ENCODE assay signal across 18 cellular contexts in the genomic region with DNA sequence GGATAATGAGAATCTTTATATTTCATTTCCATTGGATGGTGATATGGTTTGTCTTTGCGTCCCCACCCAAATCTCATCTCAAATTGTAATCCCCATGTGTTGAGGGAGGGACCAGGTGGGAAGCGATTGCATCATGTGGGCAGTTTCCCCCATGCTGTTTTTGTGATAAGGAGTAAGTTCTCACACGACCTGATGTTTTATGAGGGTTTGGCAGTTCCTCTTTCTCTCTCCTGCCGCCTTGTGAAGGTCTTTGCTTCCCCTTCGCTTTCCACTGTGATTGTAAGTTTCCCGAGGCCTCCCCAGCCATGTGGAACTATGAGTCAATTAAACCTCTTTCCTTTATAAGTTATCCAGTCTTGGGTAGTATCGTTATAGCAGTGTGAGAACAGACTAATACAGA. TPM values are rescaled to one million over a fixed set of nuclear protein-coding genes. Genes with fewer than 3 reads are reported as not detected.
DNase-seq lines count a peak whose midpoint lies in the region; ATAC-seq, FAIRE-seq and TF ChIP-seq lines count a peak whose summit lies in the region.
"Had no signal": no experiment of that assay in that cellular context is flagged by ENCODE, and none has a peak within 500 bp of the region (broad histone marks: within the 10 kb centered on the region; RNA-seq: fewer than 3 reads in every experiment).

No MANE protein-coding gene starts in this region.

- H3K27ac ChIP-seq in GM12878 (ENCODE audit: control insufficient read depth, insufficient read depth) = no peak overlapping the region
- H3K27ac ChIP-seq: A549, SJSA1 had no signal

- no peak for FAIRE-seq in GM12878 (lab: Jason Lieb, UNC)
- FAIRE-seq: A549 had no signal

- RAD21 ChIA-PET in GM12878 (lab: Charles Lee; ENCODE audit: unreplicated experiment) = no interaction called here

- peaks cover 5% of the 10 kb centered on the region for H3K36me3 Mint-ChIP-seq in activated naive CD8-positive, alpha-beta T cell treated with anti-CD3 and anti-CD28 coated beads, Interleukin-2, amount 50 U/mL, for 24 hours (ENCODE audit: low read depth)
- peaks cover 5% of the 10 kb centered on the region for H3K36me3 Mint-ChIP-seq in activated naive CD8-positive, alpha-beta T cell treated with anti-CD3 and anti-CD28 coated beads for 36 hours
- peaks cover 20 to 41% of the 10 kb centered on the region in 2 donors for H3K36me3 Mint-ChIP-seq in stimulated activated naive B cell treated with anti-CD40 and anti-IgM and Interleukin-4, amounts not matched to agents 10 μg/mL and 1 μg/mL and 100 μg/mL, for 72 hours
- H3K36me3 Mint-ChIP-seq: IgD-negative memory B cell had no signal

- no peak overlapping the region for H2AFZ ChIP-seq in GM12878 (ENCODE audit: control insufficient read depth, low read depth, low read length)

- no peak for TF ChIP-seq RAD21 in GM12878 (IDR thresholded peaks at IDR 0.05; ENCODE audit: insufficient read depth, low read depth, low read length)

- no peaks in the 10 kb centered on the region for H3K27me3 ChIP-seq in GM12878 (replicated peaks in 1 of 2; ENCODE audit: control insufficient read depth in 2 of 2, insufficient read depth in 2 of 2, low read length in 1 of 2)
- H3K27me3 ChIP-seq: SJSA1 had no signal

- H3K27me3 Mint-ChIP-seq in activated naive CD8-positive, alpha-beta T cell treated with anti-CD3 and anti-CD28 coated beads, Interleukin-2, amount 50 U/mL, for 24 hours = no peaks in the 10 kb centered on the region
- H3K27me3 Mint-ChIP-seq in activated naive CD8-positive, alpha-beta T cell treated with anti-CD3 and anti-CD28 coated beads for 36 hours = no peaks in the 10 kb centered on the region
- no peaks in the 10 kb centered on the region for H3K27me3 Mint-ChIP-seq in stimulated activated naive B cell treated with anti-CD40 and anti-IgM and Interleukin-4, amounts not matched to agents 10 μg/mL and 1 μg/mL and 100 μg/mL, for 72 hours
- H3K27me3 Mint-ChIP-seq: IgD-negative memory B cell had no signal

- 54% methylated on average over 7 of the region's 7 CpGs for WGBS in GM12878 (ENCODE audit: insufficient coverage, insufficient replicate concordance, low lambda C conversion rate, missing lambda C conversion rate)

- peaks cover 7% of the 10 kb centered on the region for H3K9me3 Mint-ChIP-seq in activated naive CD8-positive, alpha-beta T cell treated with anti-CD3 and anti-CD28 coated beads, Interleukin-2, amount 50 U/mL, for 24 hours
- H3K9me3 Mint-ChIP-seq in activated naive CD8-positive, alpha-beta T cell treated with anti-CD3 and anti-CD28 coated beads for 36 hours = peaks cover 4% of the 10 kb centered on the region
- peaks cover 13 to 14% of the 10 kb centered on the region in 2 donors for H3K9me3 Mint-ChIP-seq in stimulated activated naive B cell treated with anti-CD40 and anti-IgM and Interleukin-4, amounts not matched to agents 10 μg/mL and 1 μg/mL and 100 μg/mL, for 72 hours

- H3K4me1 Mint-ChIP-seq in activated naive CD8-positive, alpha-beta T cell treated with anti-CD3 and anti-CD28 coated beads, Interleukin-2, amount 50 U/mL, for 24 hours = peaks cover 5% of the 10 kb centered on the region
- H3K4me1 Mint-ChIP-seq in activated naive CD8-positive, alpha-beta T cell treated with anti-CD3 and anti-CD28 coated beads for 36 hours = peaks cover 6% of the 10 kb centered on the region
- peaks cover 18 to 23% of the 10 kb centered on the region in 2 donors for H3K4me1 Mint-ChIP-seq in stimulated activated naive B cell treated with anti-CD40 and anti-IgM and Interleukin-4, amounts not matched to agents 10 μg/mL and 1 μg/mL and 100 μg/mL, for 72 hours

- no peak for TF ChIP-seq CTCF in GM12878 (IDR thresholded peaks at IDR 0.05 in 2 of 3, conservative IDR thresholded peaks at IDR 0.05 in 1 of 3; ENCODE audit: control insufficient read depth in 2 of 3, extremely low read depth in 1 of 3, insufficient read depth in 1 of 3, low read depth in 3 of 3, low read length in 3 of 3)

- in situ Hi-C loops in GM12878 (cut with MboI) = no loop called here

- POLR2A ChIA-PET in GM12878 (lab: Charles Lee) = no interaction called here

- H3K4me2 ChIP-seq in GM12878 (ENCODE audit: control insufficient read depth, insufficient read depth) = no peak overlapping the region
- H3K4me2 ChIP-seq: A549 had no signal

- TF ChIP-seq POLR2A in GM12878 (IDR thresholded peaks at IDR 0.05; ENCODE audit: low read depth, low read length) = no peak

- no peak overlapping the region for H3K4me3 ChIP-seq in GM12878
- H3K4me3 ChIP-seq: A549, SJSA1 had no signal

- H3K36me3 ChIP-seq in GM12878 (ENCODE audit: control insufficient read depth in 2 of 2, insufficient read depth in 2 of 2, low read length in 1 of 2) = no peaks in the 10 kb centered on the region
- H3K36me3 ChIP-seq: SJSA1 had no signal

- no peak for TF ChIP-seq EP300 in GM12878 (IDR thresholded peaks at IDR 0.05; ENCODE audit: borderline replicate concordance in 1 of 2, control insufficient read depth in 1 of 2, low read depth in 2 of 2, low read length in 2 of 2)

- no TSS peak for BruUV-seq in GM12878 (replicated peaks; lab: Mats Ljungman, UMichigan)

- H3K9ac ChIP-seq in GM12878 (ENCODE audit: control insufficient read depth, insufficient read depth, low read length) = no peak overlapping the region

- no peaks in the 10 kb centered on the region for H3K79me2 ChIP-seq in GM12878 (ENCODE audit: control insufficient read depth, insufficient read depth, low read length)

- CTCF ChIA-PET in GM12878 (lab: Yijun Ruan, JAX) = no interaction called here

- SMC1A ChIA-PET in GM12878 (lab: Charles Lee; ENCODE audit: uncharacterized antibody, unreplicated experiment) = no interaction called here

- no peak overlapping the region for H3K4me3 Mint-ChIP-seq in activated naive CD8-positive, alpha-beta T cell treated with anti-CD3 and anti-CD28 coated beads, Interleukin-2, amount 50 U/mL, for 24 hours
- no peak overlapping the region for H3K4me3 Mint-ChIP-seq in activated naive CD8-positive, alpha-beta T cell treated with anti-CD3 and anti-CD28 coated beads for 36 hours
- H3K4me3 Mint-ChIP-seq in stimulated activated naive B cell treated with anti-CD40 and anti-IgM and Interleukin-4, amounts not matched to agents 10 μg/mL and 1 μg/mL and 100 μg/mL, for 72 hours = no peak overlapping the region
- H3K4me3 Mint-ChIP-seq: IgD-negative memory B cell had no signal

- peak overlapping the region; percentile 44 for H3K27ac Mint-ChIP-seq in activated naive CD8-positive, alpha-beta T cell treated with anti-CD3 and anti-CD28 coated beads, Interleukin-2, amount 50 U/mL, for 24 hours
- H3K27ac Mint-ChIP-seq in activated naive CD8-positive, alpha-beta T cell treated with anti-CD3 and anti-CD28 coated beads for 36 hours = no peak overlapping the region
- peak overlapping the region; percentile 4 for H3K27ac Mint-ChIP-seq in stimulated activated naive B cell treated with anti-CD40 and anti-IgM and Interleukin-4, amounts not matched to agents 10 μg/mL and 1 μg/mL and 100 μg/mL, for 72 hours

- intact Hi-C loops in GM12878 (cut with micrococcal nuclease; ENCODE audit: unreplicated experiment) = no loop called here

- H3K9me3 ChIP-seq in GM12878 (replicated peaks; ENCODE audit: control insufficient read depth, insufficient read depth, low read length) = no peaks in the 10 kb centered on the region; the same call in 2 of the 3 replicates
- H3K9me3 ChIP-seq: A549, SJSA1 had no signal

- H4K20me1 ChIP-seq in GM12878 (ENCODE audit: control insufficient read depth, insufficient read depth) = no peaks in the 10 kb centered on the region

- ATAC-seq in activated naive CD8-positive, alpha-beta T cell treated with anti-CD3 and anti-CD28 coated beads, Interleukin-2, amount 50 U/mL, for 24 hours = no peak
- ATAC-seq in GM12878 = no peak
- ATAC-seq in stimulated activated naive B cell treated with anti-CD40 and anti-IgM and Interleukin-4, amounts not matched to agents 10 μg/mL and 1 μg/mL and 100 μg/mL, for 72 hours (replicated peaks) = peak; percentile 49 to 69
- ATAC-seq: A549 had no signal

- no peaks in the 10 kb centered on the region; the same call in 1 of the 2 replicates for H3K4me1 ChIP-seq in GM12878 (ENCODE audit: control insufficient read depth, insufficient read depth, low read length)
- H3K4me1 ChIP-seq: A549 had no signal

- no peak for DNase-seq in activated naive CD8-positive, alpha-beta T cell treated with anti-CD3 and anti-CD28 coated beads, Interleukin-2, amount 50 U/mL, for 24 hours
- no peak for DNase-seq in activated naive CD8-positive, alpha-beta T cell treated with anti-CD3 and anti-CD28 coated beads for 36 hours
- DNase-seq in OCI-M1 (lab: John Stamatoyannopoulos, UW) = peak; percentile 64
- DNase-seq in GM12878 (ENCODE audit: low read depth, low spot score) = no peak
- peak; percentile 4 for DNase-seq in stimulated activated naive B cell treated with anti-CD40 and anti-IgM and Interleukin-4, amounts not matched to agents 10 μg/mL and 1 μg/mL and 100 μg/mL, for 72 hours
- DNase-seq in 8988T = no peak
- no peak for DNase-seq in pons (ENCODE audit: low spot score)
- no peak for DNase-seq in C1 segment of cervical spinal cord (lab: John Stamatoyannopoulos, UW)
- DNase-seq: DMS53, H7, NCI-H2029, NCI-H2171 treated with DMSO at 0.1 percent for 48 hours, NCI-H510A, NCI-H82, T-helper 1 cell had no signal

TF ChIP-seq in GM12878, 131 proteins besides CTCF, POLR2A, EP300 and RAD21 (continues in another document):
- TF ChIP-seq SMC3 (IDR thresholded peaks at IDR 0.05; ENCODE audit: borderline replicate concordance, low read length) (no peak), HDGF (IDR thresholded peaks at IDR 0.05) (no peak), EZH2 (IDR thresholded peaks at IDR 0.05; ENCODE audit: borderline replicate concordance, control insufficient read depth, low read depth, low read length) (no peak)

RNA-seq across cellular contexts. Expression of a gene that starts 59.4 kb away (rescaled TPM):
- total RNA-seq in activated naive CD8-positive, alpha-beta T cell treated with anti-CD3 and anti-CD28 coated beads for 36 hours = 100 to 1,000 TPM; 136 to 139 TPM
- 36.3 and 40.3 TPM in 2 replicates for total RNA-seq in GM12878 (2013; cell fraction: nucleolus; rRNA removed)
- total RNA-seq in GM12878 (2014; rRNA removed) (108 and 112 TPM in 2 replicates), GM12878 (2014; rRNA removed; fragmentation: Illumina TruSeq; extraction: Trizol) (84.1 and 84.5 TPM in 2 replicates), GM12878 (2021) (143 and 144 TPM in 2 replicates)
- polyA plus RNA-seq in GM12878 (2011; ENCODE audit: low read depth) = 39.8 TPM
- polyA plus RNA-seq in GM12878 (2011; rRNA removed) (146 and 178 TPM in 2 replicates), GM12878 (2014; fragmentation: Illumina TruSeq; extraction: Trizol) (129 and 156 TPM in 2 replicates), GM12878 (2014; fragmentation: Nextera tagmentation; extraction: Ambion mirVana) (10 to 100 TPM; 38.7 to 48.5 TPM), GM12878 (2014; rRNA removed) (80.1 and 82.2 TPM in 2 replicates), GM12878 (2016; fragmentation: Nextera tagmentation; extraction: Ambion mirVana) (10 to 100 TPM; 63.8 to 86.4 TPM)
- 72.4 and 80.3 TPM in 2 replicates for polyA plus RNA-seq in GM12878 (2011; cell fraction: cytosol; rRNA removed)
- polyA plus RNA-seq in GM12878 (2011; cell fraction: nucleus; rRNA removed) = 42.1 and 48.1 TPM in 2 replicates
- polyA plus RNA-seq in GM12878 (2012) = 82.0 and 94.0 TPM in 2 replicates
- polyA minus RNA-seq in GM12878 (2011; rRNA and poly(A)+ RNA removed) = 109 and 126 TPM in 2 replicates
- 75.0 and 78.2 TPM in 2 replicates for polyA minus RNA-seq in GM12878 (2011; cell fraction: cytosol; rRNA and poly(A)+ RNA removed)
- polyA minus RNA-seq in GM12878 (2011; cell fraction: nucleus; rRNA and poly(A)+ RNA removed) = 65.8 and 139 TPM in 2 replicates

Comparison
In these comparisons a context has a peak if more than half of its experiments do, and no peak if none do; other contexts are left out.
1. ATAC-seq: peak in stimulated activated naive B cell treated with anti-CD40 and anti-IgM and Interleukin-4, amounts not matched to agents 10 μg/mL and 1 μg/mL and 100 μg/mL, for 72 hours (2 of 2); none in activated naive CD8-positive, alpha-beta T cell treated with anti-CD3 and anti-CD28 coated beads, Interleukin-2, amount 50 U/mL, for 24 hours (single experiment) and GM12878 (single experiment).
2. DNase-seq: peak in OCI-M1 (single experiment) and stimulated activated naive B cell treated with anti-CD40 and anti-IgM and Interleukin-4, amounts not matched to agents 10 μg/mL and 1 μg/mL and 100 μg/mL, for 72 hours (single experiment); none in activated naive CD8-positive, alpha-beta T cell treated with anti-CD3 and anti-CD28 coated beads, Interleukin-2, amount 50 U/mL, for 24 hours (single experiment), activated naive CD8-positive, alpha-beta T cell treated with anti-CD3 and anti-CD28 coated beads for 36 hours (single experiment), GM12878 (single experiment), 8988T (single experiment), pons (single experiment) and C1 segment of cervical spinal cord (0 of 14).